In genomic region chr9:129620669-129621295, GRCh38 we compare ENCODE assay signal across 9 cellular contexts. TPM values are rescaled to one million over a fixed set of nuclear protein-coding genes. Genes with fewer than 3 reads are reported as not detected.
DNase-seq lines count a peak whose midpoint lies in the region; ATAC-seq and TF ChIP-seq lines count a peak whose summit lies in the region.
"Had no signal": no experiment of that assay in that cellular context is flagged by ENCODE, and none has a peak within 500 bp of the region (broad histone marks: within the 10 kb centered on the region; RNA-seq: fewer than 3 reads in every experiment).

C9orf50 (minus strand) TSS chr9:129621101; CDS start chr9:129620574, 527 bp downstream.

- no peak for TF ChIP-seq CTCF in spleen (IDR thresholded peaks at IDR 0.05 in 8 of 11, conservative IDR thresholded peaks at IDR 0.05 in 3 of 11)

- H3K4me3 ChIP-seq in HUES48 (ENCODE audit: low read depth, low read length) (peak within 1 kb of the TSS; percentile 61), SJCRH30 (peak within 1 kb of the TSS; percentile 51), iPS-15b (ENCODE audit: low read depth, low read length) (peak within 1 kb of the TSS; percentile 43), spleen (peak within 1 kb of the TSS; percentile 7 to 68 (median 36))
- H3K4me3 ChIP-seq: mucosa of descending colon had no signal

- intact Hi-C loops in spleen (cut with DNase I; ENCODE audit: low total_unique reads) = no loop called here

- H3K36me3 ChIP-seq in HUES48 (ENCODE audit: control insufficient read depth, insufficient read depth, low read length) (no peaks in the 10 kb centered on the region), SJCRH30 (no peaks in the 10 kb centered on the region), iPS-15b (ENCODE audit: control insufficient read depth, insufficient read depth, low read length) (no peaks in the 10 kb centered on the region), spleen (no peaks in the 10 kb centered on the region)

- DNase-seq in SJCRH30 = no peak
- DNase-seq in spleen = no peak
- DNase-seq: activated T-cell treated with anti-CD3 and anti-CD28 coated beads, Interleukin-2, amount 50 U/mL, for 4 hours; mucosa of descending colon had no signal

- WGBS in spleen, 5 donors = 31 to 64% (median 36%) methylated on average over 10 to 21 of the region's 21 CpGs

- no peak for TF ChIP-seq POLR2A in spleen (IDR thresholded peaks at IDR 0.05)

- H3K9me3 ChIP-seq in HUES48 (ENCODE audit: control insufficient read depth, insufficient read depth, low read length) (no peaks in the 10 kb centered on the region), SJCRH30 (replicated peaks) (no peaks in the 10 kb centered on the region), iPS-15b (ENCODE audit: control insufficient read depth, insufficient read depth, low read length) (no peaks in the 10 kb centered on the region), spleen (no peaks in the 10 kb centered on the region)
- H3K9me3 ChIP-seq: mucosa of descending colon had no signal

- 0 out of 2 replicates have a peak, but pooled peaks cover 2% of the 10 kb centered on the region for H3K4me1 ChIP-seq in HUES48 (ENCODE audit: control insufficient read depth, insufficient read depth, low read length)
- no peaks in the 10 kb centered on the region for H3K4me1 ChIP-seq in SJCRH30
- peaks cover 6% of the 10 kb centered on the region for H3K4me1 ChIP-seq in iPS-15b (ENCODE audit: control insufficient read depth, insufficient read depth, low read length)
- peaks cover 14 to 38% (median 33%) of the 10 kb centered on the region in 6 donors for H3K4me1 ChIP-seq in spleen

- no peak within 1 kb of the TSS for H3K27ac ChIP-seq in HUES48 (ENCODE audit: low read depth, low read length)
- no peak within 1 kb of the TSS for H3K27ac ChIP-seq in SJCRH30
- H3K27ac ChIP-seq in spleen = peak within 1 kb of the TSS in 3 of 8 donors; percentile 10 to 37 (median 28)

- peaks cover 33% of the 10 kb centered on the region for H3K27me3 ChIP-seq in HUES48 (ENCODE audit: control insufficient read depth, insufficient read depth, low read length)
- peaks cover 23% of the 10 kb centered on the region for H3K27me3 ChIP-seq in SJCRH30
- peaks cover 39% of the 10 kb centered on the region for H3K27me3 ChIP-seq in iPS-15b (ENCODE audit: control insufficient read depth, insufficient read depth, low read length)
- peaks cover 0 to 35% (median 26%) of the 10 kb centered on the region in 7 donors for H3K27me3 ChIP-seq in spleen (replicated peaks in 1 of 7)

- ATAC-seq in HG03521 (IDR thresholded peaks at IDR 0.05; ENCODE audit: unreplicated experiment) (no peak), HG02571 (IDR thresholded peaks at IDR 0.05; ENCODE audit: unreplicated experiment) (no peak), GM18502 (IDR thresholded peaks at IDR 0.05; ENCODE audit: poor library complexity, unreplicated experiment) (no peak)

- H3K9ac ChIP-seq in HUES48 (ENCODE audit: low read depth, low read length) = no peak within 1 kb of the TSS
- no peak within 1 kb of the TSS for H3K9ac ChIP-seq in iPS-15b (ENCODE audit: low read depth, low read length)

RNA-seq across cellular contexts. Expression of gene C9orf50, which starts in this region (rescaled TPM):
- total RNA-seq in SJCRH30 (2014; rRNA removed; shearing (Covaris generic)) = not detected in 2 replicates
- under 1 TPM in 1 of 7 donors, not detected in 6; 0.22 TPM for total RNA-seq in spleen
- polyA plus RNA-seq in spleen = under 1 TPM; 0.12 to 0.46 (median 0.16) TPM
- total RNA-seq: activated T-cell treated with anti-CD3 and anti-CD28 coated beads, Interleukin-2, amount 50 U/mL, for 4 hours; mucosa of descending colon had no signal
